In the genomic region with DNA sequence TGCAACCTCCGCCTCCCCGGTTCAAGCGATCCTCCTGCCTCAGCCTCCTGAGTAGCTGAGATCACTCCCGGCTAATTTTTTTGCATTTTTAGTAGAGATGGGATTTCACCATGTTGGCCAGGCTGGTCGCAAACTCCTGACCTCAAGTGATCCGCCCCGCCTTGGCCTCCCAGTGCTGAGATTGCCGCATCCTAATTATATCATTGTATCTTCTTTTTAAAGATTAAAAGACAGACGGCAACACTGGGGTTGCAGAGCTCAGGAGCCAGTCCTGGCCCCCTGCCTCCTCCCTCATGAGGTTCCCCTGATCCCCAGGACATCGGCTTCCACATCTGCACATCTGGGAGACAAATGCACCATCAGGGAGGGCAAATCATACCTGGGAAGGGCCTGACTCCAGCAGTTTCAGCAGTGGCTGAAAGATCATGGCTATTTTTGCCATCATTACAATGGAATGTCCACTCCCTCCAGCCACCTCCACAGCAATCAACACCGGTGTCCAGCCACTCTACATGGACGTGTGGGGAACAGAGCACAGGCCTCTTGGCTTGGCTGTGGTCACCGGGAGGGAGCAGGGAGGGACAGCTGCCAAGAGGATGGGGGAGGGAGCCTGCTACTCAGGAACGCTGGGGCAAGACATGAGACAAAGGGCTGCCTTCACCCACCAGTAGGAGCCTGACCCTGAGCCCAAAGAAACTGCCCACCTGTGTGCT, we compare ENCODE assay signal across 12 cellular contexts. TPM values are rescaled to one million over a fixed set of nuclear protein-coding genes. Genes with fewer than 3 reads are reported as not detected.
DNase-seq lines count a peak whose midpoint lies in the region; ATAC-seq and TF ChIP-seq lines count a peak whose summit lies in the region.
"Had no signal": no experiment of that assay in that cellular context is flagged by ENCODE, and none has a peak within 500 bp of the region (broad histone marks: within the 10 kb centered on the region; RNA-seq: fewer than 3 reads in every experiment).

No MANE protein-coding gene starts in this region.

- no peaks in the 10 kb centered on the region for H3K36me3 ChIP-seq in stomach

- intact Hi-C loops in stomach (cut with DNase I; ENCODE audit: low total_unique reads): no loop called here

- no peak overlapping the region for H3K4me3 ChIP-seq in choroid plexus epithelial cell (ENCODE audit: low read depth, low read length)
- H3K4me3 ChIP-seq in stomach: no peak overlapping the region
- H3K4me3 ChIP-seq: mucosa of descending colon had no signal

- ATAC-seq in GM21825 (IDR thresholded peaks at IDR 0.05; ENCODE audit: unreplicated experiment) (no peak), HG02870 (IDR thresholded peaks at IDR 0.05; ENCODE audit: unreplicated experiment) (no peak)

- DNase-seq in HCEC 1CT (peak; percentile 15), choroid plexus epithelial cell (ENCODE audit: low read depth) (peak; percentile 42), kidney glomerular epithelial cell (lab: John Stamatoyannopoulos, UW) (peak; percentile 77), stomach (peak; percentile 73), NCI-H1092 (lab: John Stamatoyannopoulos, UW) (no peak), NCI-H187 treated with DMSO at 0.1 percent for 48 hours (lab: John Stamatoyannopoulos, UW) (no peak)
- DNase-seq: DND-41, mucosa of descending colon, NCI-H1930, SW 1271 had no signal

- WGBS in stomach, 5 donors: 65 to 83% (median 67%) methylated on average over 10 to 14 of the region's 14 CpGs

- H3K4me1 ChIP-seq in stomach: peaks cover 27 to 65% (median 46%) of the 10 kb centered on the region in 4 donors

- H3K9me3 ChIP-seq in stomach: no peaks in the 10 kb centered on the region
- H3K9me3 ChIP-seq: mucosa of descending colon had no signal

- no peak for TF ChIP-seq EP300 in stomach (IDR thresholded peaks at IDR 0.05)

- TF ChIP-seq CTCF in choroid plexus epithelial cell (conservative IDR thresholded peaks at IDR 0.05; ENCODE audit: low read depth, low read length): no peak
- no peak for TF ChIP-seq CTCF in stomach (IDR thresholded peaks at IDR 0.05)

- H3K27ac ChIP-seq in stomach: peak overlapping the region in 4 of 5 donors; percentile 24 to 80 (median 64)

- TF ChIP-seq POLR2A in stomach (IDR thresholded peaks at IDR 0.05): no peak

- H3K27me3 ChIP-seq in stomach: no peaks in the 10 kb centered on the region

RNA-seq across cellular contexts. Expression of a gene that starts 9.2 kb away (rescaled TPM):
- 10 to 100 TPM in 4 of 5 donors, under 1 TPM in 1; 0.29 to 78.2 (median 29.8) TPM for total RNA-seq in stomach
- 10 to 100 TPM in 1 of 3 donors, 1 to 10 TPM in 2; 1.8 to 15.7 (median 4.6) TPM for polyA plus RNA-seq in stomach

Comparison
In these comparisons a context has a peak if more than half of its experiments do, and no peak if none do; other contexts are left out.
1. DNase-seq: peak in HCEC 1CT (single experiment), choroid plexus epithelial cell (single experiment), kidney glomerular epithelial cell (single experiment) and stomach (single experiment); none in NCI-H1092 (single experiment) and NCI-H187 treated with DMSO at 0.1 percent for 48 hours (single experiment).